Comparison of ENCODE assay signal across 8 cellular contexts in genomic region chr7:137975223-137975622, GRCh38. TPM values are rescaled to one million over a fixed set of nuclear protein-coding genes. Genes with fewer than 3 reads are reported as not detected.
DNase-seq lines count a peak whose midpoint lies in the region; ATAC-seq and TF ChIP-seq lines count a peak whose summit lies in the region.

No MANE protein-coding gene starts in this region.

- no peak for TF ChIP-seq EP300 in sigmoid colon (IDR thresholded peaks at IDR 0.05)

- H3K27ac ChIP-seq in sigmoid colon, result peak overlapping the region; percentile 73 to 99 (median 78)
- no peak overlapping the region for H3K27ac ChIP-seq in CD8-positive, alpha-beta memory T cell (ENCODE audit: low read depth, low read length)

- no peak for TF ChIP-seq POLR2A in sigmoid colon (IDR thresholded peaks at IDR 0.05)

- H3K4me1 ChIP-seq in sigmoid colon, result peaks cover 0 to 97% (median 86%) of the 10 kb centered on the region in 4 donors
- H3K4me1 ChIP-seq in CD8-positive, alpha-beta memory T cell (ENCODE audit: insufficient read depth, low read length), result no peaks in the 10 kb centered on the region

- H3K27me3 Mint-ChIP-seq in CD8-positive, alpha-beta memory T cell, result no peaks in the 10 kb centered on the region
- H3K27me3 Mint-ChIP-seq in activated T-cell treated with anti-CD3 and anti-CD28 coated beads, Interleukin-2, amount 50 U/mL, for 4 hours (ENCODE audit: low read depth), result no peaks in the 10 kb centered on the region

- H3K27me3 ChIP-seq in sigmoid colon, result no peaks in the 10 kb centered on the region
- no peaks in the 10 kb centered on the region for H3K27me3 ChIP-seq in CD8-positive, alpha-beta memory T cell (ENCODE audit: insufficient read depth, low read length, poor library complexity, severe bottlenecking)

- DNase-seq in fibroblast of the aortic adventitia (ENCODE audit: low read depth) (peak; percentile 75), sigmoid colon (peak; percentile 80), COLO668 (lab: John Stamatoyannopoulos, UW; ENCODE audit: unreplicated experiment) (no peak)
- no peak for DNase-seq in stimulated activated CD8-positive, alpha-beta memory T cell treated with anti-CD3 and anti-CD28 coated beads, Interleukin-4, amount 100 ng/mL, for 48 hours
- no peak for DNase-seq in CD8-positive, alpha-beta memory T cell
- no peak for DNase-seq in activated T-cell treated with anti-CD3 and anti-CD28 coated beads, Interleukin-2, amount 50 U/mL, for 4 hours

- H3K27ac Mint-ChIP-seq in CD8-positive, alpha-beta memory T cell, result no peak overlapping the region

- TF ChIP-seq CTCF in fibroblast of the aortic adventitia (IDR thresholded peaks at IDR 0.05; ENCODE audit: insufficient read depth, low read length), result no peak
- no peak for TF ChIP-seq CTCF in sigmoid colon (IDR thresholded peaks at IDR 0.05)

- ATAC-seq in GM18868 (IDR thresholded peaks at IDR 0.05; ENCODE audit: unreplicated experiment), result peak; percentile 94
- ATAC-seq in HG03342 (IDR thresholded peaks at IDR 0.05; ENCODE audit: unreplicated experiment), result peak; percentile 75
- ATAC-seq in activated T-cell treated with anti-CD3 and anti-CD28 coated beads, Interleukin-2, amount 50 U/mL, for 4 hours, result no peak

- H3K4me3 ChIP-seq in fibroblast of the aortic adventitia (ENCODE audit: low read depth, low read length) (no peak overlapping the region), sigmoid colon (no peak overlapping the region)
- no peak overlapping the region for H3K4me3 ChIP-seq in CD8-positive, alpha-beta memory T cell (ENCODE audit: low read length)

- WGBS in sigmoid colon, 2 donors, result 71 to 84% methylated on average over 3 of the region's 3 CpGs

- CTCF ChIA-PET in CD8-positive, alpha-beta memory T cell (lab: Charles Lee), result interaction anchor here (2.3 kb wide), 1 partner anchor 72 kb away, joined by 7 read pairs; no protein-coding TSS in a partner anchor

- intact Hi-C loops in sigmoid colon (cut with DNase I), result no loop called here

- POLR2A ChIA-PET in CD8-positive, alpha-beta memory T cell (lab: Charles Lee), result no interaction called here

- H3K9me3 Mint-ChIP-seq in CD8-positive, alpha-beta memory T cell, result no peaks in the 10 kb centered on the region
- H3K9me3 Mint-ChIP-seq in activated T-cell treated with anti-CD3 and anti-CD28 coated beads, Interleukin-2, amount 50 U/mL, for 4 hours, result no peaks in the 10 kb centered on the region

- peaks cover 0 to 3% (median 3%) of the 10 kb centered on the region in 3 donors for H3K36me3 Mint-ChIP-seq in CD8-positive, alpha-beta memory T cell
- peaks cover 9% of the 10 kb centered on the region for H3K36me3 Mint-ChIP-seq in activated T-cell treated with anti-CD3 and anti-CD28 coated beads, Interleukin-2, amount 50 U/mL, for 4 hours (ENCODE audit: insufficient read depth)

- no peak overlapping the region for H3K4me3 Mint-ChIP-seq in CD8-positive, alpha-beta memory T cell
- no peak overlapping the region for H3K4me3 Mint-ChIP-seq in activated T-cell treated with anti-CD3 and anti-CD28 coated beads, Interleukin-2, amount 50 U/mL, for 4 hours

- H3K4me1 Mint-ChIP-seq in CD8-positive, alpha-beta memory T cell, result peaks cover 8 to 24% (median 11%) of the 10 kb centered on the region in 3 donors
- peaks cover 2% of the 10 kb centered on the region for H3K4me1 Mint-ChIP-seq in activated T-cell treated with anti-CD3 and anti-CD28 coated beads, Interleukin-2, amount 50 U/mL, for 4 hours (ENCODE audit: low read depth)

- H3K36me3 ChIP-seq in sigmoid colon, result no peaks in the 10 kb centered on the region
- H3K36me3 ChIP-seq in CD8-positive, alpha-beta memory T cell (ENCODE audit: insufficient read depth, low read length), result no peaks in the 10 kb centered on the region

- no peaks in the 10 kb centered on the region for H3K9me3 ChIP-seq in sigmoid colon
- no peaks in the 10 kb centered on the region for H3K9me3 ChIP-seq in CD8-positive, alpha-beta memory T cell (ENCODE audit: low read length)

RNA-seq across cellular contexts. Expression of gene CREB3L2, which starts 26.7 kb away (rescaled TPM):
- total RNA-seq in fibroblast of the aortic adventitia (ENCODE audit: low replicate concordance) (16.1 and 36.8 TPM in 2 replicates), sigmoid colon (10 to 100 TPM; 26.0 to 41.3 (median 30.2) TPM)
- 10 to 100 TPM in 1 of 3 donors, 1 to 10 TPM in 2; 3.0 to 15.6 (median 4.4) TPM for polyA plus RNA-seq in sigmoid colon
- 10 to 100 TPM; 23.9 to 25.0 TPM for total RNA-seq in CD8-positive, alpha-beta memory T cell
- polyA plus RNA-seq in CD8-positive, alpha-beta memory T cell, result 12.5 TPM
- total RNA-seq in activated T-cell treated with anti-CD3 and anti-CD28 coated beads, Interleukin-2, amount 50 U/mL, for 4 hours, result 10 to 100 TPM; 28.1 to 34.6 (median 29.8) TPM

Comparison
In these comparisons a context has a peak if more than half of its experiments do, and no peak if none do; other contexts are left out.
1. ATAC-seq: peak in GM18868 (single experiment) and HG03342 (single experiment); none in activated T-cell treated with anti-CD3 and anti-CD28 coated beads, Interleukin-2, amount 50 U/mL, for 4 hours (0 of 2).
2. DNase-seq: peak in fibroblast of the aortic adventitia (single experiment) and sigmoid colon (single experiment); none in COLO668 (single experiment), stimulated activated CD8-positive, alpha-beta memory T cell treated with anti-CD3 and anti-CD28 coated beads, Interleukin-4, amount 100 ng/mL, for 48 hours (single experiment), CD8-positive, alpha-beta memory T cell (0 of 5) and activated T-cell treated with anti-CD3 and anti-CD28 coated beads, Interleukin-2, amount 50 U/mL, for 4 hours (single experiment).